ENCODE assay signal across 10 cellular contexts in the genomic region with DNA sequence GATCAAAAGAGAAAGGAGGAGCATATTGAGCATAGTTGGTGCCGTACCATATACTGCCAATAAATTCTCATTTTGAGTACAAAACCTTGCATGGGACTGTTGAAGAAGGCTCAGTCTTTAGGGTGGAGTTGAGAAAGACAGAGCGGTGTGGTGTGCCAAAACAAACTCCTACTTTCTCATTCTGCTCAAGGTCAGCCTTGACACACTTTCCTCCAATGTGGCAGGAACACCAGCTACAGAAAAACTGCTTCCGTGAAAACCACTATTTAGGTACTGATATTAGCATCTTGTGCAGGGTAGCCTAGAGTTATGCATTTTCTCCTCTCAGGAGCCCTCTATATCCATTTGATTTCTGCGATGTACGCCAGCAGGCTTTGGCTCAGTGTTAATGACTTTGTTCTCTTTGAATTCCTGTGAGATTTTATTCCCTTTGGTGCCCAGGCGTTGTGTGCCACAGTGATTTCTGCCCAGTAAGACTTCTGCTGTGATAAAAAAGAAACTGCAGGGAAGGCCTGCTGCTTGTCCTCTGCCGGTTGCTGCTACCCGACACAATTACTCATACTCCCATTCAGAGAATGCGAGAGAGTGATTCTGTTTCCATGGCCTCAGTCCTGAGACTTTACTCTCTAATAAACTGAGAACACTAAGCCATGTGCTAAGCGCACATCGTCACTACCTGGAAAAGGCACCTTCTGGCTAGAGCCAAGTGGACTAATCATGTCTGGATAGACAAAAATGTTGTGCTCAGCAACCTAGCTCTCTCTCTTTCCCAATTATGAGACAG.
DNase-seq lines count a peak whose midpoint lies in the region; ATAC-seq and TF ChIP-seq lines count a peak whose summit lies in the region.
"Had no signal": no experiment of that assay in that cellular context is flagged by ENCODE, and none has a peak within 500 bp of the region (broad histone marks: within the 10 kb centered on the region; RNA-seq: fewer than 3 reads in every experiment).

No MANE protein-coding gene starts in this region.

- H3K27me3 ChIP-seq in right atrium auricular region (no peaks in the 10 kb centered on the region), esophagus muscularis mucosa (no peaks in the 10 kb centered on the region), neuron (ENCODE audit: insufficient read depth, low read length) (no peaks in the 10 kb centered on the region), WERI-Rb-1 (ENCODE audit: insufficient read depth, low read depth, severe bottlenecking) (no peaks in the 10 kb centered on the region)
- H3K27me3 ChIP-seq: BLaER1 treated with 17β-estradiol and CSF1 and Interleukin-3, amounts not matched to agents 10 nM and 100 nM had no signal

- in situ Hi-C loops in ACHN (cut with HindIII; ENCODE audit: low pct_ligation_motif_present, low pct_unique_long_range_greater_than_20kb, low sequenced_read_pairs) = no loop called here

- H3K27ac ChIP-seq in right atrium auricular region (peak overlapping the region in 1 of 2 donors; percentile 28), esophagus muscularis mucosa (replicated peaks in 1 of 4) (peak overlapping the region; percentile 58 to 78 (median 68)), WERI-Rb-1 (no peak overlapping the region)
- H3K27ac ChIP-seq: BLaER1 treated with 17β-estradiol and CSF1 and Interleukin-3, amounts not matched to agents 10 nM and 100 nM had no signal

- intact Hi-C loops in Right ventricle myocardium inferior (cut with DNase I) = no loop called here
- intact Hi-C loops in esophagus muscularis mucosa (cut with DNase I) = no loop called here

- H3K36me3 ChIP-seq in right atrium auricular region (no peaks in the 10 kb centered on the region), esophagus muscularis mucosa (no peaks in the 10 kb centered on the region), neuron (ENCODE audit: insufficient read depth, low read length) (no peaks in the 10 kb centered on the region), WERI-Rb-1 (no peaks in the 10 kb centered on the region)
- H3K36me3 ChIP-seq: BLaER1 treated with 17β-estradiol and CSF1 and Interleukin-3, amounts not matched to agents 10 nM and 100 nM had no signal

- H3K9me3 ChIP-seq in right atrium auricular region (no peaks in the 10 kb centered on the region), esophagus muscularis mucosa (no peaks in the 10 kb centered on the region), neuron (ENCODE audit: low read length) (no peaks in the 10 kb centered on the region), WERI-Rb-1 (ENCODE audit: severe bottlenecking) (no peaks in the 10 kb centered on the region)

- DNase-seq in Right ventricle myocardium inferior (ENCODE audit: missing footprints) = no peak
- DNase-seq in right atrium auricular region (ENCODE audit: low spot score) = no peak
- DNase-seq in esophagus muscularis mucosa (ENCODE audit: extremely low spot score) = no peak
- no peak for DNase-seq in WERI-Rb-1
- DNase-seq in cerebellum (ENCODE audit: low spot score) = no peak
- DNase-seq in ACHN = no peak
- DNase-seq: naive B cell had no signal

- H3K4me1 ChIP-seq in right atrium auricular region (peaks cover 0 to 4% of the 10 kb centered on the region in 2 donors), esophagus muscularis mucosa (peaks cover 8 to 22% (median 18%) of the 10 kb centered on the region in 4 donors), neuron (ENCODE audit: insufficient read depth, low read length) (peaks cover 12% of the 10 kb centered on the region)

- 51% methylated on average over 11 of the region's 11 CpGs for WGBS in esophagus muscularis mucosa

- ATAC-seq in Right ventricle myocardium inferior = peak; percentile 75
- ATAC-seq in esophagus mucosa = no peak

- TF ChIP-seq POLR2A in esophagus muscularis mucosa (IDR thresholded peaks at IDR 0.05; ENCODE audit: low read depth) = no peak

- TF ChIP-seq CTCF in right atrium auricular region (IDR thresholded peaks at IDR 0.05) (no peak), esophagus muscularis mucosa (IDR thresholded peaks at IDR 0.05) (no peak), WERI-Rb-1 (IDR thresholded peaks at IDR 0.05; ENCODE audit: low read depth, low read length) (no peak)

- no peak for TF ChIP-seq EP300 in esophagus muscularis mucosa (IDR thresholded peaks at IDR 0.05)

- H3K4me3 ChIP-seq in right atrium auricular region = no peak overlapping the region
- H3K4me3 ChIP-seq in esophagus muscularis mucosa = peak overlapping the region in 1 of 4 donors; percentile 4
- H3K4me3 ChIP-seq in neuron (ENCODE audit: low read length) = no peak overlapping the region
- no peak overlapping the region for H3K4me3 ChIP-seq in WERI-Rb-1 (ENCODE audit: low read depth, low read length)
- H3K4me3 ChIP-seq: BLaER1 treated with 17β-estradiol and CSF1 and Interleukin-3, amounts not matched to agents 10 nM and 100 nM had no signal

- peak overlapping the region; percentile 33 for H2AFZ ChIP-seq in neuron (ENCODE audit: low read depth, low read length)
